In the genomic region with DNA sequence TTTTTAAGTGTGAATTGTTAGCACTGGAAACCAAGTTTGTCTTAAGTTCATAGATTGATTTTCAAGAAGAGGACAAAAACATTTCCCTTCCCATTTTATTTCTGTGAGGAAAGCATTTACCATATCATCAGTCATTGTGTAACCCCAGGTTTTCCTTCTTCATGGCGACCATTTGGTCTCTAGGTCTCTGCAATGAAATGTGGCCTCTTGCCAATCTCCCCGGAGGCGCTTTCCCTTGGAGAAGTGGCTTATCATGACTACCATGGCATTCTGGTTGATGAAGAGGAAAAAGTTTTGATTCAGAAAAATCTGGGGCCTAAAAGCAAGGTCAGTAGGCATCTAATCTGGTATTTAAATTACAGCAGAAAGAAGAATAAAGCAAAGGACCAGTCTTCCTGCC, we compare ENCODE assay signal across 19 cellular contexts. TPM values are rescaled to one million over a fixed set of nuclear protein-coding genes. Genes with fewer than 3 reads are reported as not detected.
DNase-seq lines count a peak whose midpoint lies in the region; ATAC-seq and TF ChIP-seq lines count a peak whose summit lies in the region.
"Had no signal": no experiment of that assay in that cellular context is flagged by ENCODE, and none has a peak within 500 bp of the region (broad histone marks: within the 10 kb centered on the region; RNA-seq: fewer than 3 reads in every experiment).

No MANE protein-coding gene starts in this region.

- H3K36me3 Mint-ChIP-seq in activated naive CD4-positive, alpha-beta T cell treated with anti-CD3 and anti-CD28 coated beads, Interleukin-2, amount 50 U/mL, for 72 hours: peaks cover 6 to 21% of the 10 kb centered on the region in 2 donors
- peaks cover 56% of the 10 kb centered on the region for H3K36me3 Mint-ChIP-seq in activated naive CD4-positive, alpha-beta T cell treated with anti-CD3 and anti-CD28 coated beads, Interleukin-2, amount 10 ng/mL, durations not matched to agents 7 days and 5 days
- peaks cover 5% of the 10 kb centered on the region for H3K36me3 Mint-ChIP-seq in glutamatergic neuron (ENCODE audit: unreplicated experiment)

- no peaks in the 10 kb centered on the region for H3K4me1 ChIP-seq in thyroid gland

- TF ChIP-seq CTCF in epithelial cell of esophagus (IDR thresholded peaks at IDR 0.05; ENCODE audit: insufficient read depth, low read depth, low read length, missing control alignments) (no peak), thyroid gland (IDR thresholded peaks at IDR 0.05) (no peak), glutamatergic neuron (IDR thresholded peaks at IDR 0.05; ENCODE audit: partially characterized antibody, unreplicated experiment) (no peak)

- no peak overlapping the region for H3K9ac ChIP-seq in SK-N-MC (ENCODE audit: insufficient read length)

- intact Hi-C loops in thyroid gland (cut with DNase I): no loop called here

- peak overlapping the region; percentile 43; the same call in 1 of the 2 replicates for H3K27ac ChIP-seq in SK-N-MC
- H3K27ac ChIP-seq in thyroid gland: no peak overlapping the region
- H3K27ac ChIP-seq: HL-60 had no signal

- H3K27me3 ChIP-seq in thyroid gland: no peaks in the 10 kb centered on the region

- ATAC-seq in activated naive CD4-positive, alpha-beta T cell treated with anti-CD3 and anti-CD28 coated beads, Interleukin-2, amount 50 U/mL, for 72 hours: no peak
- ATAC-seq in GM18511 (IDR thresholded peaks at IDR 0.05; ENCODE audit: unreplicated experiment): no peak
- ATAC-seq: PC-3 had no signal

- no peaks in the 10 kb centered on the region for H3K4me1 Mint-ChIP-seq in activated naive CD4-positive, alpha-beta T cell treated with anti-CD3 and anti-CD28 coated beads, Interleukin-2, amount 10 ng/mL, durations not matched to agents 7 days and 5 days
- H3K4me1 Mint-ChIP-seq in glutamatergic neuron (ENCODE audit: low read depth, unreplicated experiment): no peaks in the 10 kb centered on the region
- H3K4me1 Mint-ChIP-seq: CD14-positive monocyte had no signal

- no peaks in the 10 kb centered on the region for H3K27me3 Mint-ChIP-seq in activated naive CD4-positive, alpha-beta T cell treated with anti-CD3 and anti-CD28 coated beads, Interleukin-2, amount 10 ng/mL, durations not matched to agents 7 days and 5 days
- no peaks in the 10 kb centered on the region for H3K27me3 Mint-ChIP-seq in glutamatergic neuron (ENCODE audit: unreplicated experiment)

- peaks cover 69% of the 10 kb centered on the region for H3K36me3 ChIP-seq in SK-N-MC (ENCODE audit: insufficient read depth, low read length)
- peaks cover 24 to 60% of the 10 kb centered on the region in 2 donors for H3K36me3 ChIP-seq in thyroid gland

- DNase-seq in activated naive CD4-positive, alpha-beta T cell treated with anti-CD3 and anti-CD28 coated beads, Interleukin-2, amount 50 U/mL, for 72 hours (ENCODE audit: low spot score in 2 of 2): no peak
- DNase-seq in activated naive CD4-positive, alpha-beta T cell treated with anti-CD3 and anti-CD28 coated beads, Interleukin-2, amount 10 ng/mL, durations not matched to agents 7 days and 5 days: no peak
- peak; percentile 5 for DNase-seq in SK-N-MC (ENCODE audit: low read depth, low spot score)
- DNase-seq in epithelial cell of esophagus (ENCODE audit: low read depth): peak; percentile 15
- DNase-seq in thyroid gland: peak; percentile 37 to 48
- no peak for DNase-seq in glutamatergic neuron
- no peak for DNase-seq in NCI-H2107 treated with DMSO at 0.1 percent for 48 hours (lab: John Stamatoyannopoulos, UW; ENCODE audit: unreplicated experiment)
- DNase-seq: Calu3, DMS79, GDM1, GOT3, NCI-H146, NCI-H2081 treated with DMSO at 0.1 percent for 48 hours, NCI-H2227 treated with DMSO at 0.1 percent for 48 hours, NCI-H526 treated with DMSO at 0.1 percent for 48 hours, PC-3 had no signal

- no peaks in the 10 kb centered on the region for H3K9me3 Mint-ChIP-seq in activated naive CD4-positive, alpha-beta T cell treated with anti-CD3 and anti-CD28 coated beads, Interleukin-2, amount 50 U/mL, for 72 hours
- H3K9me3 Mint-ChIP-seq in activated naive CD4-positive, alpha-beta T cell treated with anti-CD3 and anti-CD28 coated beads, Interleukin-2, amount 10 ng/mL, durations not matched to agents 7 days and 5 days: no peaks in the 10 kb centered on the region
- peaks cover 5% of the 10 kb centered on the region for H3K9me3 Mint-ChIP-seq in glutamatergic neuron (ENCODE audit: unreplicated experiment)
- H3K9me3 Mint-ChIP-seq: CD14-positive monocyte had no signal

- H3K4me3 ChIP-seq in SK-N-MC (no peak overlapping the region), epithelial cell of esophagus (ENCODE audit: low read length) (no peak overlapping the region), thyroid gland (replicated peaks in 1 of 3) (no peak overlapping the region)

- no peak for TF ChIP-seq POLR2A in thyroid gland (IDR thresholded peaks at IDR 0.05)

- WGBS in thyroid gland, 2 donors: 54 to 77% methylated on average over 3 of the region's 3 CpGs

- H3K4me3 Mint-ChIP-seq in activated naive CD4-positive, alpha-beta T cell treated with anti-CD3 and anti-CD28 coated beads, Interleukin-2, amount 10 ng/mL, durations not matched to agents 7 days and 5 days: no peak overlapping the region
- H3K4me3 Mint-ChIP-seq in glutamatergic neuron (ENCODE audit: unreplicated experiment): no peak overlapping the region
- H3K4me3 Mint-ChIP-seq: CD14-positive monocyte had no signal

- peak overlapping the region; percentile 31 to 79 for H3K27ac Mint-ChIP-seq in activated naive CD4-positive, alpha-beta T cell treated with anti-CD3 and anti-CD28 coated beads, Interleukin-2, amount 50 U/mL, for 72 hours
- H3K27ac Mint-ChIP-seq in activated naive CD4-positive, alpha-beta T cell treated with anti-CD3 and anti-CD28 coated beads, Interleukin-2, amount 10 ng/mL, durations not matched to agents 7 days and 5 days: no peak overlapping the region
- H3K27ac Mint-ChIP-seq in glutamatergic neuron (ENCODE audit: unreplicated experiment): no peak overlapping the region

- CTCF ChIA-PET in activated naive CD4-positive, alpha-beta T cell treated with anti-CD3 and anti-CD28 coated beads, Interleukin-2, amount 10 ng/mL, durations not matched to agents 7 days and 5 days (lab: Charles Lee): no interaction called here

- no peaks in the 10 kb centered on the region for H3K9me3 ChIP-seq in SK-N-MC (ENCODE audit: low read depth, low read length)
- H3K9me3 ChIP-seq in thyroid gland: no peaks in the 10 kb centered on the region

RNA-seq across cellular contexts. Expression of gene ADD1, which starts 54.4 kb away (rescaled TPM):
- total RNA-seq in activated naive CD4-positive, alpha-beta T cell treated with anti-CD3 and anti-CD28 coated beads, Interleukin-2, amount 50 U/mL, for 72 hours: 100 to 1,000 TPM; 216 to 239 TPM
- 100 to 1,000 TPM; 190 to 222 (median 194) TPM for total RNA-seq in thyroid gland
- 276 TPM for total RNA-seq in glutamatergic neuron (ENCODE audit: unreplicated experiment)

Comparison
In these comparisons a context has a peak if more than half of its experiments do, and no peak if none do; other contexts are left out.
1. H3K27ac Mint-ChIP-seq: peak in activated naive CD4-positive, alpha-beta T cell treated with anti-CD3 and anti-CD28 coated beads, Interleukin-2, amount 50 U/mL, for 72 hours (2 of 2); none in activated naive CD4-positive, alpha-beta T cell treated with anti-CD3 and anti-CD28 coated beads, Interleukin-2, amount 10 ng/mL, durations not matched to agents 7 days and 5 days (single experiment) and glutamatergic neuron (single experiment).
2. DNase-seq: peak in SK-N-MC (single experiment), epithelial cell of esophagus (single experiment) and thyroid gland (2 of 2); none in activated naive CD4-positive, alpha-beta T cell treated with anti-CD3 and anti-CD28 coated beads, Interleukin-2, amount 50 U/mL, for 72 hours (0 of 2), activated naive CD4-positive, alpha-beta T cell treated with anti-CD3 and anti-CD28 coated beads, Interleukin-2, amount 10 ng/mL, durations not matched to agents 7 days and 5 days (single experiment), glutamatergic neuron (single experiment) and NCI-H2107 treated with DMSO at 0.1 percent for 48 hours (single experiment).